ENCODE assay signal across 1 cellular context in the genomic region with DNA sequence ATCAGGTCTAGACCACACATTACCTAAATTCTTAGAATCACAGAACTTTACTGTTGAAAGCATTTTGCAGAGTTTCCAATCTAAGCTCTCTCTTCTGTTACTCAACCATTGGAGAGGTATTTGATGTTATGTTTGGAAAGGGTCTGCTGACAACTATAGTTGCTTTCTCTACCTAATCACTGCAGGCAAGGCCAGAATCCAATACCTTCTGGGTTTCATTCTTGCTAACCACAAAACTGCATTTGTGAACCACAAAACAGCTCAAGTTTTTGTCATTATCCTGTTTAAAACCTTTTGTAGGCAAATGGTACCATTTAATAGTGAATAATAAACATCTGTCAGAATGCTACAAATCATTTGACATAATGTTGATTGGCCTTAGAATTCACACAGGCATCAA.
TF ChIP-seq lines count a peak whose summit lies in the region.

No MANE protein-coding gene starts in this region.

TF ChIP-seq in WTC11, 78 proteins besides CTCF, POLR2A, EP300 and RAD21 (continued from another document):
- TF ChIP-seq, protein P1, sequence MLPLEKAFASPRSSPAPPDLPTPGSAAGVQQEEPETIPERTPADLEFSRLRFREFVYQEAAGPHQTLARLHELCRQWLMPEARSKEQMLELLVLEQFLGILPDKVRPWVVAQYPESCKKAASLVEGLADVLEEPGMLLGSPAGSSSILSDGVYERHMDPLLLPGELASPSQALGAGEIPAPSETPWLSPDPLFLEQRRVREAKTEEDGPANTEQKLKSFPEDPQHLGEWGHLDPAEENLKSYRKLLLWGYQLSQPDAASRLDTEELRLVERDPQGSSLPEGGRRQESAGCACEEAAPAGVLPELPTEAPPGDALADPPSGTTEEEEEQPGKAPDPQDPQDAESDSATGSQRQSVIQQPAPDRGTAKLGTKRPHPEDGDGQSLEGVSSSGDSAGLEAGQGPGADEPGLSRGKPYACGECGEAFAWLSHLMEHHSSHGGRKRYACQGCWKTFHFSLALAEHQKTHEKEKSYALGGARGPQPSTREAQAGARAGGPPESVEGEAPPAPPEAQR (CRISPR knock-in tag; IDR thresholded peaks at IDR 0.05) = no peak
- TF ChIP-seq, protein P2, sequence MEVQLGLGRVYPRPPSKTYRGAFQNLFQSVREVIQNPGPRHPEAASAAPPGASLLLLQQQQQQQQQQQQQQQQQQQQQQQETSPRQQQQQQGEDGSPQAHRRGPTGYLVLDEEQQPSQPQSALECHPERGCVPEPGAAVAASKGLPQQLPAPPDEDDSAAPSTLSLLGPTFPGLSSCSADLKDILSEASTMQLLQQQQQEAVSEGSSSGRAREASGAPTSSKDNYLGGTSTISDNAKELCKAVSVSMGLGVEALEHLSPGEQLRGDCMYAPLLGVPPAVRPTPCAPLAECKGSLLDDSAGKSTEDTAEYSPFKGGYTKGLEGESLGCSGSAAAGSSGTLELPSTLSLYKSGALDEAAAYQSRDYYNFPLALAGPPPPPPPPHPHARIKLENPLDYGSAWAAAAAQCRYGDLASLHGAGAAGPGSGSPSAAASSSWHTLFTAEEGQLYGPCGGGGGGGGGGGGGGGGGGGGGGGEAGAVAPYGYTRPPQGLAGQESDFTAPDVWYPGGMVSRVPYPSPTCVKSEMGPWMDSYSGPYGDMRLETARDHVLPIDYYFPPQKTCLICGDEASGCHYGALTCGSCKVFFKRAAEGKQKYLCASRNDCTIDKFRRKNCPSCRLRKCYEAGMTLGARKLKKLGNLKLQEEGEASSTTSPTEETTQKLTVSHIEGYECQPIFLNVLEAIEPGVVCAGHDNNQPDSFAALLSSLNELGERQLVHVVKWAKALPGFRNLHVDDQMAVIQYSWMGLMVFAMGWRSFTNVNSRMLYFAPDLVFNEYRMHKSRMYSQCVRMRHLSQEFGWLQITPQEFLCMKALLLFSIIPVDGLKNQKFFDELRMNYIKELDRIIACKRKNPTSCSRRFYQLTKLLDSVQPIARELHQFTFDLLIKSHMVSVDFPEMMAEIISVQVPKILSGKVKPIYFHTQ (CRISPR knock-in tag; IDR thresholded peaks at IDR 0.05) = no peak
- TF ChIP-seq, protein P3, sequence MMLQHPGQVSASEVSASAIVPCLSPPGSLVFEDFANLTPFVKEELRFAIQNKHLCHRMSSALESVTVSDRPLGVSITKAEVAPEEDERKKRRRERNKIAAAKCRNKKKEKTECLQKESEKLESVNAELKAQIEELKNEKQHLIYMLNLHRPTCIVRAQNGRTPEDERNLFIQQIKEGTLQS (CRISPR knock-in tag; conservative IDR thresholded peaks at IDR 0.05) = no peak
- no peak for TF ChIP-seq ZNF138 (CRISPR knock-in tag; conservative IDR thresholded peaks at IDR 0.05)
- TF ChIP-seq ZNF232 (CRISPR knock-in tag; IDR thresholded peaks at IDR 0.05) = no peak
- no peak for TF ChIP-seq FOXP1 (CRISPR knock-in tag; IDR thresholded peaks at IDR 0.05; ENCODE audit: borderline replicate concordance)
- TF ChIP-seq FOXK1 (CRISPR knock-in tag; IDR thresholded peaks at IDR 0.05) = no peak
- TF ChIP-seq SMAD4 (CRISPR knock-in tag; IDR thresholded peaks at IDR 0.05) = no peak
- no peak for TF ChIP-seq MXD4 (CRISPR knock-in tag; IDR thresholded peaks at IDR 0.05; ENCODE audit: borderline replicate concordance)
- TF ChIP-seq SOX15 (CRISPR knock-in tag; IDR thresholded peaks at IDR 0.05) = no peak
- no peak for TF ChIP-seq ATF1 (CRISPR knock-in tag; IDR thresholded peaks at IDR 0.05)
